Comparison of ENCODE assay signal across 16 cellular contexts in the genomic region with DNA sequence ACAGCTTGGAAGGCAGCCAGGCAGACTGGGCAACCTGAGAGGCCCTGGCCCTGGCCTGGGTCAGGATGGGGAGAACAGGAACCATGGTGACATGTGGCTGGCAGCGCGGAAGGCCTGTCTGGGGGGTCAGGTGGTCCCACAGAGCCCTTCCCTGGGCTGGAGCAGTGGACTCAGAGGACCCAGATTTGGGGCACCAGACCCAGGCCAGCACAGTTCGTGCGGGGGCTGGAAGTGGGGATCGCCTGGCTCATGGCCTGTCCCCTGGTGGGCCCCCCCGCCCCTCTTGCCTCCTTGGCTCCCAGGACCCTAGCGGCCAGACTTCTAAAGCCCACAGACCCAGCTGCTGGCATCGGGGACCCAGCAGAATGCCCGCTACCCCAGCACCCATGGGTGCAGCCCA. TPM values are rescaled to one million over a fixed set of nuclear protein-coding genes. Genes with fewer than 3 reads are reported as not detected.
DNase-seq lines count a peak whose midpoint lies in the region; FAIRE-seq and TF ChIP-seq lines count a peak whose summit lies in the region.
"Had no signal": no experiment of that assay in that cellular context is flagged by ENCODE, and none has a peak within 500 bp of the region (broad histone marks: within the 10 kb centered on the region; RNA-seq: fewer than 3 reads in every experiment).

No MANE protein-coding gene starts in this region.

- H3K4me2 ChIP-seq in H1 (ENCODE audit: insufficient read depth in 1 of 2, low read depth in 2 of 2, low read length in 2 of 2) (no peak overlapping the region), neuronal stem cell (ENCODE audit: insufficient read depth, low read length, poor library complexity, severe bottlenecking) (no peak overlapping the region)

- no peak overlapping the region for H4K5ac ChIP-seq in H1 (ENCODE audit: insufficient read length, low read depth, low read length)

- no TSS peak for BruUV-seq in A673 (replicated peaks; lab: Mats Ljungman, UMichigan)

- peaks cover 37 to 47% of the 10 kb centered on the region in 2 experiments for H4K20me1 ChIP-seq in H1 (replicated peaks in 1 of 2; ENCODE audit: control insufficient read depth in 1 of 2, insufficient read depth in 2 of 2, low read length in 2 of 2)

- CTCF ChIA-PET in A673 (lab: Charles Lee) (no interaction called here), H1 (lab: Charles Lee; ENCODE audit: partially characterized antibody) (interaction anchor here (0.8 to 1.1 kb wide), 3 partner anchors 31 to 67 kb away, joined by 3 to 6 read pairs (median 4); no protein-coding TSS in a partner anchor)

- H2BK20ac ChIP-seq in H1 (ENCODE audit: low read length): no peak overlapping the region

- H2BK12ac ChIP-seq in H1 (ENCODE audit: low read depth, low read length) (no peak overlapping the region), neuronal stem cell (ENCODE audit: low read length) (no peak overlapping the region)

- no peaks in the 10 kb centered on the region for H3K9me3 ChIP-seq in A673 (ENCODE audit: low read depth, low read length, poor library complexity, severe bottlenecking)
- no peaks in the 10 kb centered on the region for H3K9me3 ChIP-seq in BE2C
- H3K9me3 ChIP-seq in H1 (ENCODE audit: insufficient read depth in 2 of 2, low read depth in 1 of 2, low read length in 1 of 2): no peaks in the 10 kb centered on the region
- peaks cover 0 to 2% of the 10 kb centered on the region in 2 donors for H3K9me3 ChIP-seq in neuronal stem cell (replicated peaks in 1 of 2; ENCODE audit: control insufficient read depth in 2 of 2, insufficient read depth in 1 of 2, low read depth in 1 of 2, low read length in 2 of 2)

- H3K56ac ChIP-seq in H1 (replicated peaks; ENCODE audit: insufficient read length, low read depth, low read length): no peak overlapping the region

- no peak overlapping the region for H3K18ac ChIP-seq in H1 (ENCODE audit: extremely low read depth, low read length)
- no peak overlapping the region for H3K18ac ChIP-seq in neuronal stem cell (ENCODE audit: low read length)

- no peak overlapping the region for H4K91ac ChIP-seq in H1 (replicated peaks; ENCODE audit: insufficient read length, low read length)
- no peak overlapping the region for H4K91ac ChIP-seq in neuronal stem cell (ENCODE audit: low read depth, low read length, poor library complexity)

- no peak for FAIRE-seq in H1 (lab: Jason Lieb, UNC)
- FAIRE-seq: G401.6, GM12892 had no signal

- no peak overlapping the region for H2AFZ ChIP-seq in H1 (ENCODE audit: low read length)
- no peak overlapping the region for H2AFZ ChIP-seq in neuronal stem cell (ENCODE audit: low read length)

- peaks cover 5 to 33% of the 10 kb centered on the region in 2 experiments; a peak in 3 of 4 replicates for H3K79me2 ChIP-seq in H1 (ENCODE audit: control insufficient read depth in 1 of 2, insufficient read depth in 2 of 2, low read length in 2 of 2)

- no peaks in the 10 kb centered on the region for H3K23me2 ChIP-seq in H1 (ENCODE audit: low read depth, low read length)

- TF ChIP-seq CTCF in A673 (conservative IDR thresholded peaks at IDR 0.05; ENCODE audit: low read depth, low read length): no peak
- TF ChIP-seq CTCF in BE2C (IDR thresholded peaks at IDR 0.05; ENCODE audit: low read depth, low read length): no peak
- no peak for TF ChIP-seq CTCF in H1 (IDR thresholded peaks at IDR 0.05; ENCODE audit: control extremely low read depth in 1 of 3, insufficient read depth in 1 of 3, low read depth in 1 of 3, low read length in 3 of 3)

- DNase-seq in A673 (ENCODE audit: low spot score) (no peak), BE2C (peak; percentile 6), H1 (ENCODE audit: low read depth in 1 of 2, low spot score in 2 of 2) (no peak), neuronal stem cell (ENCODE audit: low spot score) (no peak), NK-92 (lab: John Stamatoyannopoulos, UW; ENCODE audit: unreplicated experiment) (no peak), cerebellar cortex (ENCODE audit: low spot score) (no peak)
- DNase-seq: Calu3; CD4-positive, alpha-beta memory T cell; DMS153; DND-41; GOT3; H9 had no signal

- 94% methylated on average over 7 of the region's 9 CpGs; no CpG with 5 or more reads in 1 of the 2 experiments for WGBS in H1 (ENCODE audit: extremely low coverage in 1 of 2, insufficient coverage in 1 of 2, insufficient read length in 1 of 2, insufficient replicate concordance in 2 of 2, low coverage in 1 of 2, low lambda C conversion rate in 2 of 2, missing lambda C conversion rate in 1 of 2), 2 experiments
- WGBS in neuronal stem cell (ENCODE audit: extremely low coverage in 2 of 2, insufficient read length in 2 of 2, insufficient replicate concordance in 1 of 2), 2 donors: no CpG with 5 or more reads among the region's 9 CpGs

- no peak for TF ChIP-seq RAD21 in H1 (IDR thresholded peaks at IDR 0.05 in 1 of 2, conservative IDR thresholded peaks at IDR 0.05 in 1 of 2; ENCODE audit: low read depth in 2 of 2, low read length in 2 of 2)

- H3K27ac ChIP-seq in A673 (ENCODE audit: low read depth, low read length, poor library complexity, severe bottlenecking): peak overlapping the region; percentile 40
- H3K27ac ChIP-seq in H1 (ENCODE audit: low read depth, low read length): no peak overlapping the region
- no peak overlapping the region for H3K27ac ChIP-seq in neuronal stem cell (replicated peaks; ENCODE audit: low read length)
- H3K27ac ChIP-seq: BLaER1 treated with 17β-estradiol and CSF1 and Interleukin-3, amounts not matched to agents 10 nM and 100 nM had no signal

- H4K8ac ChIP-seq in H1 (ENCODE audit: extremely low read depth, insufficient read depth, low read length) (peak overlapping the region; percentile 51; the same call in 1 of the 2 replicates), neuronal stem cell (ENCODE audit: low read depth, low read length) (no peak overlapping the region)

- H3K14ac ChIP-seq in H1 (ENCODE audit: insufficient read length): no peak overlapping the region
- no peak overlapping the region for H3K14ac ChIP-seq in neuronal stem cell (ENCODE audit: low read length)

- H3K27me3 ChIP-seq in A673 (replicated peaks; ENCODE audit: insufficient read depth, low read depth, low read length, poor library complexity): no peaks in the 10 kb centered on the region
- no peaks in the 10 kb centered on the region for H3K27me3 ChIP-seq in BE2C
- no peaks in the 10 kb centered on the region for H3K27me3 ChIP-seq in H1 (replicated peaks in 1 of 4; ENCODE audit: control insufficient read depth in 3 of 4, extremely low read depth in 1 of 4, insufficient read depth in 3 of 4, low read length in 3 of 4)
- no peaks in the 10 kb centered on the region for H3K27me3 ChIP-seq in neuronal stem cell (ENCODE audit: control insufficient read depth in 3 of 3, insufficient read depth in 3 of 3, low read depth in 1 of 3, low read length in 3 of 3)
- H3K27me3 ChIP-seq: BLaER1 treated with 17β-estradiol and CSF1 and Interleukin-3, amounts not matched to agents 10 nM and 100 nM had no signal

- peaks cover 6% of the 10 kb centered on the region for H3K4me1 ChIP-seq in A673 (ENCODE audit: insufficient read depth, low read length, poor library complexity, severe bottlenecking)
- no peaks in the 10 kb centered on the region for H3K4me1 ChIP-seq in BE2C
- H3K4me1 ChIP-seq in H1 (replicated peaks in 1 of 4; ENCODE audit: control insufficient read depth in 3 of 4, insufficient read depth in 4 of 4, low read length in 3 of 4): peaks cover 0 to 3% (median 0%) of the 10 kb centered on the region in 4 experiments; a peak in 2 of 7 replicates
- no peaks in the 10 kb centered on the region for H3K4me1 ChIP-seq in neuronal stem cell (ENCODE audit: control insufficient read depth in 2 of 2, insufficient read depth in 1 of 2, low read depth in 1 of 2, low read length in 2 of 2)

- POLR2A ChIA-PET in A673 (lab: Charles Lee; ENCODE audit: low non-redundant PET): no interaction called here
- POLR2A ChIA-PET in H1 (lab: Charles Lee; ENCODE audit: partially characterized antibody): interaction anchor here (1.2 to 2.6 kb wide), 3 partner anchors 10 to 30 kb away, joined by 3 to 10 read pairs (median 3); no protein-coding TSS in a partner anchor

- H2BK15ac ChIP-seq in H1 (ENCODE audit: low read length) (no peak overlapping the region), neuronal stem cell (ENCODE audit: low read length) (no peak overlapping the region)

- H3K79me1 ChIP-seq in H1 (ENCODE audit: low read depth, low read length): peaks cover 33% of the 10 kb centered on the region
- peaks cover 42% of the 10 kb centered on the region for H3K79me1 ChIP-seq in neuronal stem cell (ENCODE audit: low read depth, low read length)

- TF ChIP-seq EP300 in H1 (IDR thresholded peaks at IDR 0.05; ENCODE audit: borderline replicate concordance in 1 of 2, low read depth in 2 of 2, low read length in 2 of 2): no peak

- H3K23ac ChIP-seq in H1 (ENCODE audit: insufficient read length) (no peak overlapping the region), neuronal stem cell (ENCODE audit: low read depth, low read length, poor library complexity) (peak overlapping the region; percentile 85)

- H3K4me3 ChIP-seq in A673 (ENCODE audit: low read depth, low read length, poor library complexity, severe bottlenecking) (no peak overlapping the region), BE2C (ENCODE audit: low read depth, low read length) (no peak overlapping the region), H1 (ENCODE audit: extremely low read depth in 1 of 4, insufficient read depth in 2 of 4, low read depth in 3 of 4, low read length in 4 of 4) (no peak overlapping the region), neuronal stem cell (ENCODE audit: low read length in 2 of 2) (no peak overlapping the region)
- H3K4me3 ChIP-seq: BLaER1 treated with 17β-estradiol and CSF1 and Interleukin-3, amounts not matched to agents 10 nM and 100 nM had no signal

- H2BK5ac ChIP-seq in H1 (ENCODE audit: low read depth, low read length): no peak overlapping the region
- no peak overlapping the region for H2BK5ac ChIP-seq in neuronal stem cell (ENCODE audit: low read length)

- H3K36me3 ChIP-seq in A673 (ENCODE audit: insufficient read depth, low read length, poor library complexity, severe bottlenecking): peaks cover 29% of the 10 kb centered on the region
- peaks cover 70% of the 10 kb centered on the region for H3K36me3 ChIP-seq in BE2C
- H3K36me3 ChIP-seq in H1 (ENCODE audit: control insufficient read depth in 2 of 4, insufficient read depth in 4 of 4, low read length in 3 of 4): peaks cover 0 to 12% (median 2%) of the 10 kb centered on the region in 4 experiments; a peak in 4 of 8 replicates
- peaks cover 32 to 75% of the 10 kb centered on the region in 2 donors for H3K36me3 ChIP-seq in neuronal stem cell (replicated peaks in 1 of 2; ENCODE audit: control insufficient read depth in 2 of 2, insufficient read depth in 2 of 2, low read length in 2 of 2)

- no peak overlapping the region for H2AK5ac ChIP-seq in H1 (ENCODE audit: low read depth, low read length)
- no peak overlapping the region for H2AK5ac ChIP-seq in neuronal stem cell (ENCODE audit: low read depth, low read length)

- H3K9ac ChIP-seq in H1 (replicated peaks in 1 of 4; ENCODE audit: extremely low read depth in 1 of 4, low read depth in 3 of 4, low read length in 3 of 4) (no peak overlapping the region), neuronal stem cell (ENCODE audit: low read depth, low read length, poor library complexity) (peak overlapping the region; percentile 12)
- H3K9ac ChIP-seq: BLaER1 treated with 17β-estradiol and CSF1 and Interleukin-3, amounts not matched to agents 10 nM and 100 nM had no signal

- H3K4ac ChIP-seq in H1 (replicated peaks; ENCODE audit: insufficient read length, low read depth, low read length) (no peak overlapping the region), neuronal stem cell (ENCODE audit: low read length) (no peak overlapping the region)

- H2BK120ac ChIP-seq in H1 (replicated peaks; ENCODE audit: low read depth, low read length): no peak overlapping the region
- H2BK120ac ChIP-seq in neuronal stem cell (ENCODE audit: low read depth, low read length): no peak overlapping the region

- TF ChIP-seq POLR2A in H1 (IDR thresholded peaks at IDR 0.05; ENCODE audit: control extremely low read depth in 1 of 2, low read depth in 2 of 2, low read length in 2 of 2): no peak

- intact Hi-C loops in A673 (cut with micrococcal nuclease; ENCODE audit: unreplicated experiment): no loop called here

RNA-seq across cellular contexts. Expression of gene MTA1, which starts 21.4 kb away (rescaled TPM):
- 238 and 250 TPM in 2 replicates for total RNA-seq in A673 (2021)
- 121 TPM for polyA plus RNA-seq in BE2C (2012; ENCODE audit: insufficient read depth, insufficient read length, low read depth)
- 217 and 221 TPM in 2 replicates for total RNA-seq in H1 (2021; fragmentation: NEBNext Ultra II Directional; extraction: Animal tissue kit (Norgen Biotek cat#: 25700))
- polyA plus RNA-seq in H1 (2011; rRNA removed): 73.9 and 159 TPM in 2 replicates
- polyA plus RNA-seq in H1 (2011; cell fraction: cytosol; rRNA removed): 107 TPM
- polyA plus RNA-seq in H1 (2011; cell fraction: nucleus; rRNA removed): 578 TPM
- polyA plus RNA-seq in H1 (2012, experiment 1 of 2): 172 to 212 TPM (median 181 TPM) in 4 replicates
- polyA plus RNA-seq in H1 (2012, experiment 2 of 2): 113 TPM
- polyA plus RNA-seq in H1 (2013, experiment 1 of 2): 173 TPM
- polyA plus RNA-seq in H1 (2013, experiment 2 of 2): 167 TPM
- polyA minus RNA-seq in H1 (2011; rRNA and poly(A)+ RNA removed): 58.7 and 60.2 TPM in 2 replicates
- 171 TPM for polyA minus RNA-seq in H1 (2011; cell fraction: cytosol; rRNA and poly(A)+ RNA removed)
- polyA minus RNA-seq in H1 (2011; cell fraction: nucleus; rRNA and poly(A)+ RNA removed): 231 TPM
- 199 TPM for polyA plus RNA-seq in neuronal stem cell (2013, experiment 1 of 2)
- polyA plus RNA-seq in neuronal stem cell (2013, experiment 2 of 2): 194 TPM

RNA-seq across cellular contexts. Expression of gene CRIP2, which starts 33.6 kb away (rescaled TPM):
- 154 and 192 TPM in 2 replicates for total RNA-seq in A673 (2021)
- polyA plus RNA-seq in BE2C (2012; ENCODE audit: insufficient read depth, insufficient read length, low read depth): 2,068 TPM
- 4.0 and 4.2 TPM in 2 replicates for total RNA-seq in H1 (2021; fragmentation: NEBNext Ultra II Directional; extraction: Animal tissue kit (Norgen Biotek cat#: 25700))
- polyA plus RNA-seq in H1 (2011; rRNA removed): 13.5 and 28.4 TPM in 2 replicates
- 11.7 TPM for polyA plus RNA-seq in H1 (2011; cell fraction: cytosol; rRNA removed)
- polyA plus RNA-seq in H1 (2011; cell fraction: nucleus; rRNA removed): 18.2 TPM
- polyA plus RNA-seq in H1 (2012, experiment 1 of 2): 6.1 to 9.1 TPM (median 7.6 TPM) in 4 replicates
- polyA plus RNA-seq in H1 (2012, experiment 2 of 2): 5.1 TPM
- 6.7 TPM for polyA plus RNA-seq in H1 (2013, experiment 1 of 2)
- polyA plus RNA-seq in H1 (2013, experiment 2 of 2): 7.7 TPM
- polyA minus RNA-seq in H1 (2011; rRNA and poly(A)+ RNA removed): 0.76 and 0.83 TPM in 2 replicates
- 3.4 TPM for polyA minus RNA-seq in H1 (2011; cell fraction: cytosol; rRNA and poly(A)+ RNA removed)
- polyA minus RNA-seq in H1 (2011; cell fraction: nucleus; rRNA and poly(A)+ RNA removed): 3.5 TPM
- 16.9 TPM for polyA plus RNA-seq in neuronal stem cell (2013, experiment 1 of 2)
- 15.2 TPM for polyA plus RNA-seq in neuronal stem cell (2013, experiment 2 of 2)

RNA-seq across cellular contexts. Expression of gene TEX22, which starts 42.7 kb away (rescaled TPM):
- total RNA-seq in A673 (2021): 2.1 and 2.7 TPM in 2 replicates
- polyA plus RNA-seq in BE2C (2012; ENCODE audit: insufficient read depth, insufficient read length, low read depth): 2.7 TPM
- total RNA-seq in H1 (2021; fragmentation: NEBNext Ultra II Directional; extraction: Animal tissue kit (Norgen Biotek cat#: 25700)): 0.39 and 0.82 TPM in 2 replicates
- 0.24 and 0.67 TPM in 2 replicates for polyA plus RNA-seq in H1 (2011; rRNA removed)
- 0.70 TPM for polyA plus RNA-seq in H1 (2011; cell fraction: cytosol; rRNA removed)
- 5.9 TPM for polyA plus RNA-seq in H1 (2011; cell fraction: nucleus; rRNA removed)
- polyA plus RNA-seq in H1 (2012, experiment 1 of 2): 0.28 to 0.54 TPM (median 0.42 TPM) in 4 replicates
- polyA plus RNA-seq in H1 (2012, experiment 2 of 2): 0.05 TPM
- polyA plus RNA-seq in H1 (2013, experiment 1 of 2): 0.14 TPM
- 0.07 TPM for polyA plus RNA-seq in H1 (2013, experiment 2 of 2)
- polyA minus RNA-seq in H1 (2011; rRNA and poly(A)+ RNA removed): 0.10 and 0.16 TPM in 2 replicates
- polyA minus RNA-seq in H1 (2011; cell fraction: cytosol; rRNA and poly(A)+ RNA removed): not detected
- 1.5 TPM for polyA minus RNA-seq in H1 (2011; cell fraction: nucleus; rRNA and poly(A)+ RNA removed)
- 0.21 TPM for polyA plus RNA-seq in neuronal stem cell (2013, experiment 1 of 2)
- polyA plus RNA-seq in neuronal stem cell (2013, experiment 2 of 2): 0.21 TPM
- total RNA-seq: A172 had no signal
- polyA plus RNA-seq: CD4-positive, alpha-beta memory T cell had no signal

RNA-seq across cellular contexts. Expression of gene CRIP1, which starts 45.7 kb away (rescaled TPM):
- 42.4 and 47.7 TPM in 2 replicates for total RNA-seq in A673 (2021)
- 451 TPM for polyA plus RNA-seq in BE2C (2012; ENCODE audit: insufficient read depth, insufficient read length, low read depth)
- total RNA-seq in H1 (2021; fragmentation: NEBNext Ultra II Directional; extraction: Animal tissue kit (Norgen Biotek cat#: 25700)): 1.2 and 2.4 TPM in 2 replicates
- polyA plus RNA-seq in H1 (2011; rRNA removed): 2.2 and 5.3 TPM in 2 replicates
- 3.1 TPM for polyA plus RNA-seq in H1 (2011; cell fraction: cytosol; rRNA removed)
- 5.1 TPM for polyA plus RNA-seq in H1 (2011; cell fraction: nucleus; rRNA removed)
- polyA plus RNA-seq in H1 (2012, experiment 1 of 2): 4.4 to 8.5 TPM (median 6.3 TPM) in 4 replicates
- polyA plus RNA-seq in H1 (2012, experiment 2 of 2): 8.2 TPM
- 7.6 TPM for polyA plus RNA-seq in H1 (2013, experiment 1 of 2)
- polyA plus RNA-seq in H1 (2013, experiment 2 of 2): 8.4 TPM
- 0.63 TPM in 1 of 2 replicates, not detected in the other for polyA minus RNA-seq in H1 (2011; rRNA and poly(A)+ RNA removed)
- polyA minus RNA-seq in H1 (2011; cell fraction: cytosol; rRNA and poly(A)+ RNA removed): 6.4 TPM
- polyA minus RNA-seq in H1 (2011; cell fraction: nucleus; rRNA and poly(A)+ RNA removed): 5.2 TPM
- polyA plus RNA-seq in neuronal stem cell (2013, experiment 1 of 2): 98.0 TPM
- polyA plus RNA-seq in neuronal stem cell (2013, experiment 2 of 2): 93.7 TPM
- total RNA-seq: A172 had no signal

RNA-seq across cellular contexts. Expression of gene TEDC1, which starts 50.1 kb away (rescaled TPM):
- 34.0 and 48.0 TPM in 2 replicates for total RNA-seq in A673 (2021)
- polyA plus RNA-seq in BE2C (2012; ENCODE audit: insufficient read depth, insufficient read length, low read depth): 40.9 TPM
- 5.6 and 6.4 TPM in 2 replicates for total RNA-seq in H1 (2021; fragmentation: NEBNext Ultra II Directional; extraction: Animal tissue kit (Norgen Biotek cat#: 25700))
- 14.8 and 22.8 TPM in 2 replicates for polyA plus RNA-seq in H1 (2011; rRNA removed)
- 21.7 TPM for polyA plus RNA-seq in H1 (2011; cell fraction: cytosol; rRNA removed)
- polyA plus RNA-seq in H1 (2011; cell fraction: nucleus; rRNA removed): 43.3 TPM
- polyA plus RNA-seq in H1 (2012, experiment 1 of 2): 5.9 to 19.5 TPM (median 16.0 TPM) in 4 replicates
- 10.3 TPM for polyA plus RNA-seq in H1 (2012, experiment 2 of 2)
- 5.8 TPM for polyA plus RNA-seq in H1 (2013, experiment 1 of 2)
- 6.2 TPM for polyA plus RNA-seq in H1 (2013, experiment 2 of 2)
- 4.2 and 8.8 TPM in 2 replicates for polyA minus RNA-seq in H1 (2011; rRNA and poly(A)+ RNA removed)
- polyA minus RNA-seq in H1 (2011; cell fraction: cytosol; rRNA and poly(A)+ RNA removed): 9.1 TPM
- 18.9 TPM for polyA minus RNA-seq in H1 (2011; cell fraction: nucleus; rRNA and poly(A)+ RNA removed)
- 13.4 TPM for polyA plus RNA-seq in neuronal stem cell (2013, experiment 1 of 2)
- polyA plus RNA-seq in neuronal stem cell (2013, experiment 2 of 2): 11.7 TPM

Comparison
In these comparisons a context has a peak if more than half of its experiments do, and no peak if none do; other contexts are left out.
1. RNA of gene CRIP2, which starts 33.6 kb away (total RNA-seq): 154 to 192 TPM in A673; 4.0 to 4.2 TPM in H1; every median in the first group is over 10 times any median in the second.